ENCODE assay signal across 12 cellular contexts in genomic region chr1:30912913-30913652, GRCh38. TPM values are rescaled to one million over a fixed set of nuclear protein-coding genes. Genes with fewer than 3 reads are reported as not detected.
A peak's percentile ranks its signal among the peaks of the same experiment; 100 is the strongest.
DNase-seq lines count a peak whose midpoint lies in the region; ATAC-seq and TF ChIP-seq lines count a peak whose summit lies in the region.
"Had no signal": no experiment of that assay in that cellular context is flagged by ENCODE, and none has a peak within 500 bp of the region (broad histone marks: within the 10 kb centered on the region; RNA-seq: fewer than 3 reads in every experiment).

No MANE protein-coding gene starts in this region.

- intact Hi-C loops in heart left ventricle (cut with DNase I) = loop anchor here in 6 of 10 donors (1.0 to 10.0 kb wide), 6 partner anchors 112 to 192 kb away; partner anchors contain the start of gene MATN1 (in 5 of the 6)

- 85 to 86% (median 85%) methylated on average over 5 to 10 of the region's 10 CpGs for WGBS in heart left ventricle, 4 donors

- H3K36me3 ChIP-seq in DND-41 (ENCODE audit: insufficient read depth, low read length) = no peaks in the 10 kb centered on the region
- no peaks in the 10 kb centered on the region for H3K36me3 ChIP-seq in heart left ventricle
- H3K36me3 ChIP-seq in osteoblast (ENCODE audit: insufficient read depth, low read length) = no peaks in the 10 kb centered on the region
- H3K36me3 ChIP-seq: ovary had no signal

- peaks cover 21% of the 10 kb centered on the region for H3K27me3 Mint-ChIP-seq in activated T-cell treated with anti-CD3 and anti-CD28 coated beads, Interleukin-2, amount 50 U/mL, for 72 hours (ENCODE audit: low read depth)

- H3K4me3 ChIP-seq in DND-41 (ENCODE audit: low read depth in 1 of 2, low read length in 2 of 2) (no peak overlapping the region), heart left ventricle (no peak overlapping the region), osteoblast (ENCODE audit: insufficient read depth, low read length) (no peak overlapping the region)
- H3K4me3 ChIP-seq: ovary had no signal

- TF ChIP-seq POLR2A in heart left ventricle (IDR thresholded peaks at IDR 0.05) = no peak

- no peak overlapping the region for H3K4me3 Mint-ChIP-seq in activated T-cell treated with anti-CD3 and anti-CD28 coated beads, Interleukin-2, amount 50 U/mL, for 72 hours
- H3K4me3 Mint-ChIP-seq: CD8-positive, alpha-beta T cell had no signal

- H3K4me2 ChIP-seq in DND-41 (ENCODE audit: insufficient read depth, low read length) = no peak overlapping the region
- H3K4me2 ChIP-seq in osteoblast (ENCODE audit: insufficient read depth, low read length) = no peak overlapping the region

- peaks cover 11% of the 10 kb centered on the region for H3K27me3 ChIP-seq in DND-41 (ENCODE audit: insufficient read depth, low read length, poor library complexity)
- no peaks in the 10 kb centered on the region for H3K27me3 ChIP-seq in heart left ventricle
- no peaks in the 10 kb centered on the region for H3K27me3 ChIP-seq in osteoblast (ENCODE audit: insufficient read depth, low read length)
- H3K27me3 ChIP-seq: ovary had no signal

- no peak for TF ChIP-seq CTCF in DND-41 (IDR thresholded peaks at IDR 0.05; ENCODE audit: borderline replicate concordance, extremely low read depth, low read length, poor library complexity, severe bottlenecking)
- TF ChIP-seq CTCF in heart left ventricle (IDR thresholded peaks at IDR 0.05) = no peak
- no peak for TF ChIP-seq CTCF in osteoblast (IDR thresholded peaks at IDR 0.05; ENCODE audit: extremely low read depth, low read depth, low read length)
- TF ChIP-seq CTCF in omental fat pad (IDR thresholded peaks at IDR 0.05) = no peak

- H4K20me1 ChIP-seq in DND-41 (ENCODE audit: insufficient read depth, low read length) (peaks cover 9% of the 10 kb centered on the region), osteoblast (ENCODE audit: insufficient read depth, low read length) (no peaks in the 10 kb centered on the region)

- H3K79me2 ChIP-seq in DND-41 (ENCODE audit: insufficient read depth, low read length) (no peaks in the 10 kb centered on the region), osteoblast (ENCODE audit: insufficient read depth, low read length) (no peaks in the 10 kb centered on the region)

- H2AFZ ChIP-seq in DND-41 (ENCODE audit: low read depth, low read length) (no peak overlapping the region), osteoblast (ENCODE audit: low read length) (peak overlapping the region; percentile 56)

- no peak overlapping the region for H3K27ac Mint-ChIP-seq in activated T-cell treated with anti-CD3 and anti-CD28 coated beads, Interleukin-2, amount 50 U/mL, for 72 hours
- H3K27ac Mint-ChIP-seq: CD8-positive, alpha-beta T cell had no signal

- H3K27ac ChIP-seq in DND-41 (ENCODE audit: low read length) (no peak overlapping the region), heart left ventricle (peak overlapping the region in 3 of 12 donors; percentile 17 to 93 (median 48)), osteoblast (ENCODE audit: low read depth, low read length) (no peak overlapping the region)
- H3K27ac ChIP-seq: ovary had no signal

- peaks cover 0 to 3% of the 10 kb centered on the region in 2 donors for H3K36me3 Mint-ChIP-seq in activated T-cell treated with anti-CD3 and anti-CD28 coated beads, Interleukin-2, amount 50 U/mL, for 72 hours (ENCODE audit: insufficient read depth in 2 of 2)
- H3K36me3 Mint-ChIP-seq: CD8-positive, alpha-beta T cell had no signal

- ATAC-seq in DND-41 (ENCODE audit: insufficient read depth, low read depth) (no peak), heart left ventricle (peak; percentile 11 to 64 (median 45)), omental fat pad (ENCODE audit: low FRiP score) (no peak), GM19467 (IDR thresholded peaks at IDR 0.05; ENCODE audit: unreplicated experiment) (no peak), GM21447 (IDR thresholded peaks at IDR 0.05; ENCODE audit: unreplicated experiment) (no peak)
- ATAC-seq in activated T-cell treated with anti-CD3 and anti-CD28 coated beads, Interleukin-2, amount 50 U/mL, for 72 hours (replicated peaks in 1 of 2) = no peak
- ATAC-seq: CD8-positive, alpha-beta T cell had no signal

- H3K4me1 Mint-ChIP-seq in activated T-cell treated with anti-CD3 and anti-CD28 coated beads, Interleukin-2, amount 50 U/mL, for 72 hours (ENCODE audit: low read depth) = peaks cover 5% of the 10 kb centered on the region

- H3K9me3 Mint-ChIP-seq in activated T-cell treated with anti-CD3 and anti-CD28 coated beads, Interleukin-2, amount 50 U/mL, for 72 hours = no peaks in the 10 kb centered on the region
- H3K9me3 Mint-ChIP-seq: CD8-positive, alpha-beta T cell had no signal

- DNase-seq in DND-41 = peak; percentile 25
- peak; percentile 28 for DNase-seq in OCI-M1 (lab: John Stamatoyannopoulos, UW)
- peak; percentile 59 to 80 (median 69) for DNase-seq in heart left ventricle
- DNase-seq in osteoblast (ENCODE audit: insufficient read length, low spot score, missing footprints) = peak; percentile 30
- DNase-seq in omental fat pad (ENCODE audit: low spot score) = no peak
- no peak for DNase-seq in activated T-cell treated with anti-CD3 and anti-CD28 coated beads, Interleukin-2, amount 50 U/mL, for 72 hours
- DNase-seq: CD8-positive, alpha-beta T cell; NCI-H526 treated with DMSO at 0.1 percent for 48 hours; T-helper 1 cell had no signal

- no peaks in the 10 kb centered on the region for H3K9me3 ChIP-seq in DND-41 (ENCODE audit: insufficient read depth, low read length, severe bottlenecking)
- H3K9me3 ChIP-seq in heart left ventricle = no peaks in the 10 kb centered on the region
- no peaks in the 10 kb centered on the region for H3K9me3 ChIP-seq in osteoblast (ENCODE audit: low read depth, low read length)
- H3K9me3 ChIP-seq: ovary had no signal

- no peaks in the 10 kb centered on the region for H3K4me1 ChIP-seq in DND-41 (ENCODE audit: insufficient read depth, low read length)
- peaks cover 0 to 55% (median 9%) of the 10 kb centered on the region in 12 donors for H3K4me1 ChIP-seq in heart left ventricle
- no peaks in the 10 kb centered on the region for H3K4me1 ChIP-seq in osteoblast (ENCODE audit: insufficient read depth, low read length)

- H3K9ac ChIP-seq in DND-41 (ENCODE audit: low read depth, low read length) = no peak overlapping the region

RNA-seq across cellular contexts. Expression of gene SDC3, which starts 4.5 kb away (rescaled TPM):
- total RNA-seq in heart left ventricle (10 to 100 TPM; 16.8 to 83.4 (median 29.5) TPM), osteoblast (38.0 and 39.8 TPM in 2 replicates), omental fat pad (10 to 100 TPM; 27.3 to 38.1 (median 30.8) TPM)
- polyA plus RNA-seq in heart left ventricle = 10 to 100 TPM; 22.0 to 24.6 TPM
- under 1 TPM; 0.12 to 0.25 TPM for total RNA-seq in activated T-cell treated with anti-CD3 and anti-CD28 coated beads, Interleukin-2, amount 50 U/mL, for 72 hours
- total RNA-seq: CD8-positive, alpha-beta T cell had no signal

Comparison
In these comparisons a context has a peak if more than half of its experiments do, and no peak if none do; other contexts are left out.
1. ATAC-seq: peak in heart left ventricle (4 of 4); none in DND-41 (single experiment), omental fat pad (single experiment), GM19467 (single experiment), GM21447 (single experiment) and activated T-cell treated with anti-CD3 and anti-CD28 coated beads, Interleukin-2, amount 50 U/mL, for 72 hours (0 of 2).
2. DNase-seq: peak in DND-41 (single experiment), OCI-M1 (single experiment), heart left ventricle (5 of 5) and osteoblast (single experiment); none in omental fat pad (single experiment) and activated T-cell treated with anti-CD3 and anti-CD28 coated beads, Interleukin-2, amount 50 U/mL, for 72 hours (0 of 2).
3. RNA of gene SDC3, which starts 4.5 kb away (total RNA-seq): 38.0 to 39.8 TPM in osteoblast, 27.3 to 38.1 TPM in omental fat pad and 16.8 to 83.4 TPM in heart left ventricle; 0.12 to 0.25 TPM in activated T-cell treated with anti-CD3 and anti-CD28 coated beads, Interleukin-2, amount 50 U/mL, for 72 hours; every median in the first group is over 10 times any median in the second.